1 cellular context compared by ENCODE assay signal in genomic region chr3:71478568-71478967, GRCh38.
TF ChIP-seq lines count a peak whose summit lies in the region.

No MANE protein-coding gene starts in this region.

TF ChIP-seq in IMR-90, 13 proteins besides CTCF, POLR2A, EP300 and RAD21:
- TF ChIP-seq USF2 (IDR thresholded peaks at IDR 0.05; ENCODE audit: low read depth, low read length), result no peak
- TF ChIP-seq FOS (IDR thresholded peaks at IDR 0.05; ENCODE audit: low read depth, low read length), result no peak
- TF ChIP-seq CEBPB (IDR thresholded peaks at IDR 0.05; ENCODE audit: low read depth, low read length), result no peak
- no peak for TF ChIP-seq CHD1 (IDR thresholded peaks at IDR 0.05; ENCODE audit: low read depth, low read length)
- no peak for TF ChIP-seq ELK1 (IDR thresholded peaks at IDR 0.05; ENCODE audit: borderline replicate concordance, low read depth, low read length)
- TF ChIP-seq MXI1 (IDR thresholded peaks at IDR 0.05; ENCODE audit: borderline replicate concordance, low read depth, low read length), result no peak
- no peak for TF ChIP-seq RCOR1 (IDR thresholded peaks at IDR 0.05; ENCODE audit: insufficient replicate concordance, low read length)
- TF ChIP-seq RFX5 (IDR thresholded peaks at IDR 0.05; ENCODE audit: low read depth, low read length), result no peak
- no peak for TF ChIP-seq NFE2L2 (IDR thresholded peaks at IDR 0.05; ENCODE audit: low read depth, low read length)
